ENCODE assay signal across 17 cellular contexts in genomic region chr6:139964737-139965136, GRCh38.
DNase-seq lines count a peak whose midpoint lies in the region; ATAC-seq, FAIRE-seq and TF ChIP-seq lines count a peak whose summit lies in the region.
"Had no signal": no experiment of that assay in that cellular context is flagged by ENCODE, and none has a peak within 500 bp of the region (broad histone marks: within the 10 kb centered on the region; RNA-seq: fewer than 3 reads in every experiment).

No MANE protein-coding gene starts in this region.

- DNase-seq in HepG2 (ENCODE audit: low spot score) (no peak), right lobe of liver (no peak), cerebellar cortex (ENCODE audit: low spot score) (peak; percentile 80), nephron progenitor cell (no peak), thyroid gland (no peak), T-helper 9 cell (no peak)
- DNase-seq: AML-193, Caco-2, H7, NCI-H187, NCI-H524 treated with DMSO at 0.1 percent for 48 hours, SHP77 treated with DMSO at 0.1 percent for 48 hours had no signal

- in situ Hi-C loops in HepG2 (cut with HindIII; ENCODE audit: extremely low pct_ligation_motif_present, low pct_unique_long_range_greater_than_20kb) = no loop called here

- WGBS in HepG2 (ENCODE audit: low lambda C conversion rate) = 29% methylated on average over 6 of the region's 6 CpGs
- 70% methylated on average over 6 of the region's 6 CpGs for WGBS in right lobe of liver (ENCODE audit: insufficient coverage, low coverage, low lambda C conversion rate, missing lambda C conversion rate)
- 56 to 60% methylated on average over 6 of the region's 6 CpGs for WGBS in thyroid gland, 2 donors

- no TSS peak for BruUV-seq in HepG2 (replicated peaks; lab: Mats Ljungman, UMichigan)

- POLR2A ChIA-PET in HepG2 (lab: Yijun Ruan, JAX) = no interaction called here

- TF ChIP-seq CTCF in HepG2 (CRISPR knock-in tag; IDR thresholded peaks at IDR 0.05) = no peak
- no peak for TF ChIP-seq CTCF in right lobe of liver (IDR thresholded peaks at IDR 0.05)
- TF ChIP-seq CTCF in nephron progenitor cell (IDR thresholded peaks at IDR 0.05) = no peak
- TF ChIP-seq CTCF in thyroid gland (IDR thresholded peaks at IDR 0.05) = no peak

- peaks cover 4% of the 10 kb centered on the region for H3K27me3 Mint-ChIP-seq in nephron progenitor cell (ENCODE audit: low read depth, poor library complexity)
- H3K27me3 Mint-ChIP-seq: IgD-negative memory B cell had no signal

- no peak for ATAC-seq in HepG2
- no peak for ATAC-seq in right lobe of liver
- no peak for ATAC-seq in HG02759 (IDR thresholded peaks at IDR 0.05; ENCODE audit: unreplicated experiment)
- no peak for ATAC-seq in GM19023 (IDR thresholded peaks at IDR 0.05; ENCODE audit: unreplicated experiment)

- H3K27ac ChIP-seq in HepG2 (ENCODE audit: extremely low read length, insufficient read depth, low read length) (no peak overlapping the region), right lobe of liver (no peak overlapping the region), thyroid gland (peak overlapping the region; percentile 83 to 91 (median 89))

- intact Hi-C loops in HepG2 (cut with micrococcal nuclease; ENCODE audit: unreplicated experiment) = no loop called here
- intact Hi-C loops in right lobe of liver (cut with DNase I) = no loop called here
- intact Hi-C loops in thyroid gland (cut with DNase I) = no loop called here

- H3K9me3 ChIP-seq in HepG2 (ENCODE audit: low read length) (no peaks in the 10 kb centered on the region), right lobe of liver (no peaks in the 10 kb centered on the region), thyroid gland (no peaks in the 10 kb centered on the region)
- H3K9me3 ChIP-seq: Caco-2 had no signal

- no peaks in the 10 kb centered on the region for H3K4me1 ChIP-seq in HepG2 (ENCODE audit: insufficient read depth, low read length)
- H3K4me1 ChIP-seq in right lobe of liver = peaks cover 0 to 20% (median 4%) of the 10 kb centered on the region in 4 donors
- peaks cover 64 to 69% of the 10 kb centered on the region in 2 donors for H3K4me1 ChIP-seq in thyroid gland
- H3K4me1 ChIP-seq: Caco-2 had no signal

- H3K9ac ChIP-seq in HepG2 (ENCODE audit: insufficient read depth, low read depth, low read length) = no peak overlapping the region

- no peak overlapping the region for H2AFZ ChIP-seq in HepG2 (ENCODE audit: low read length)

- TF ChIP-seq POLR2A in HepG2 (IDR thresholded peaks at IDR 0.05; ENCODE audit: insufficient read depth in 1 of 2, low read depth in 2 of 2, low read length in 2 of 2) = no peak
- no peak for TF ChIP-seq POLR2A in right lobe of liver (IDR thresholded peaks at IDR 0.05)
- no peak for TF ChIP-seq POLR2A in thyroid gland (IDR thresholded peaks at IDR 0.05)

- H3K4me3 ChIP-seq in HepG2 (replicated peaks in 1 of 3; ENCODE audit: insufficient read depth in 1 of 3, low read depth in 2 of 3, low read length in 3 of 3) (no peak overlapping the region), right lobe of liver (no peak overlapping the region), thyroid gland (replicated peaks in 1 of 3) (no peak overlapping the region)

- peaks cover 7% of the 10 kb centered on the region for H3K36me3 Mint-ChIP-seq in nephron progenitor cell (ENCODE audit: low read depth)
- H3K36me3 Mint-ChIP-seq: CD14-positive monocyte, IgD-negative memory B cell had no signal

- no peaks in the 10 kb centered on the region for H4K20me1 ChIP-seq in HepG2 (ENCODE audit: insufficient read depth, low read length)

- CTCF ChIA-PET in HepG2 (lab: Yijun Ruan, JAX; ENCODE audit: low intra/inter-chr PET ratio, low total read pairs) = no interaction called here

- TF ChIP-seq EP300 in HepG2 (IDR thresholded peaks at IDR 0.05; ENCODE audit: low read depth in 2 of 2, low read length in 2 of 2) = no peak
- TF ChIP-seq EP300 in HepG2 (CRISPR knock-in tag; IDR thresholded peaks at IDR 0.05; ENCODE audit: borderline replicate concordance) = no peak

- peaks cover 6% of the 10 kb centered on the region for H3K9me3 Mint-ChIP-seq in nephron progenitor cell

- no peaks in the 10 kb centered on the region for H3K79me2 ChIP-seq in HepG2 (ENCODE audit: insufficient read depth, low read length)

- H3K4me3 Mint-ChIP-seq in nephron progenitor cell = no peak overlapping the region
- H3K4me3 Mint-ChIP-seq: CD14-positive monocyte, IgD-negative memory B cell had no signal

- peaks cover 58% of the 10 kb centered on the region for H3K4me1 Mint-ChIP-seq in nephron progenitor cell

- H3K4me2 ChIP-seq in HepG2 (ENCODE audit: low read depth, low read length) = no peak overlapping the region

- H3K27me3 ChIP-seq in HepG2 (ENCODE audit: control insufficient read depth in 1 of 2, insufficient read depth in 2 of 2, low read length in 2 of 2) (no peaks in the 10 kb centered on the region), right lobe of liver (no peaks in the 10 kb centered on the region), thyroid gland (no peaks in the 10 kb centered on the region)

- no peak for TF ChIP-seq RAD21 in HepG2 (CRISPR knock-in tag; IDR thresholded peaks at IDR 0.05)

- FAIRE-seq in HepG2 (lab: Jason Lieb, UNC) = no peak
- FAIRE-seq: GM19239 had no signal

- H3K36me3 ChIP-seq in HepG2 (replicated peaks in 1 of 2; ENCODE audit: control insufficient read depth in 1 of 2, insufficient read depth in 2 of 2, low read length in 2 of 2) = no peaks in the 10 kb centered on the region
- H3K36me3 ChIP-seq in right lobe of liver = no peaks in the 10 kb centered on the region
- no peaks in the 10 kb centered on the region for H3K36me3 ChIP-seq in thyroid gland

- peak overlapping the region; percentile 63 for H3K27ac Mint-ChIP-seq in nephron progenitor cell
- H3K27ac Mint-ChIP-seq: CD14-positive monocyte had no signal

TF ChIP-seq in HepG2, 621 proteins besides CTCF, POLR2A, EP300 and RAD21:
- TF ChIP-seq ZNF30 (CRISPR knock-in tag; IDR thresholded peaks at IDR 0.05) (no peak), ZNF224 (CRISPR knock-in tag; IDR thresholded peaks at IDR 0.05) (no peak), MAFF (IDR thresholded peaks at IDR 0.05; ENCODE audit: low read depth, low read length) (peak; percentile 34; the same call in 1 of the 2 replicates), MAFK (conservative IDR thresholded peaks at IDR 0.05 in 1 of 2, IDR thresholded peaks at IDR 0.05 in 1 of 2; ENCODE audit: low read length in 2 of 2) (peak; percentile 61 to 82)
TF ChIP-seq in HepG2: peak in this region for 2.

Comparison
In these comparisons a context has a peak if more than half of its experiments do, and no peak if none do; other contexts are left out.
1. H3K27ac ChIP-seq: peak in thyroid gland (3 of 3); none in HepG2 (single experiment) and right lobe of liver (0 of 3).